20 cellular contexts compared by ENCODE assay signal in the genomic region with DNA sequence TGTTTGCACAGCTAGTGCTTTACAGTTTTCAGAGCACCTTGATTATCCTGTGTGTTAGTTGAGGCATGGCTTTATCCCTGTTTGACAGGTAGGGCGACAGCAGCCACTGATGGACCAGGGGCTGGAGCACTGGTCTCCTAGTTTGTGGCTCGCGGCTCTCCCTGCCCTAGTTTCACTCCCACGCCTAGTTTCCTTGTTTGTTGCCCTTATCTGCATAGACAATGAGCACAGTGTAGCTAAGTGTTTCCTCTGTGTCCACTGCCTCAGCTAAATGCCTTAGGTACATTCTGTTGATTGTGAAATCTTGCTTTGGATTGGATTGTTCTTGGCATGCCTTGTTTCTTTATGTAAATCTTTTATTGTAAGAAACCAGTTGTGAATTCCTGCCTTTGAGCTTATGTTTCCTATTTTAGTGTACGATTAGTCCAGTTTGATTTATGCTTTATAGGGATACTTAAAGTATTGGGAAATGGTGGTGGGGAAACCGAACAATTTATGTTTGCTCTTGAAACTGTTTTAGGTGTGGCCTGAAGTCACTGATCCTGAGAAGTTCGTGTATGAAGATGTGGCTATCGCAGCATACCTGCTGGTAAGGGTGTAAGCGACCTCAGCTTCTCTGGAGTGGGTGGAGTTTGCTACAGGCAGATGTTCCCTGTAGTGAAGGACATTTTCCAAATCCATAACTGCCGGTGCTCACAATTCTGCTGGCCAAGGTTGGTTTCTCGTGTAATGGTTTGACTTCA. TPM values are rescaled to one million over a fixed set of nuclear protein-coding genes. Genes with fewer than 3 reads are reported as not detected.
DNase-seq lines count a peak whose midpoint lies in the region; ATAC-seq and TF ChIP-seq lines count a peak whose summit lies in the region.
"Had no signal": no experiment of that assay in that cellular context is flagged by ENCODE, and none has a peak within 500 bp of the region (broad histone marks: within the 10 kb centered on the region; RNA-seq: fewer than 3 reads in every experiment).

No MANE protein-coding gene starts in this region.

- H3K36me3 ChIP-seq in esophagus (ENCODE audit: control insufficient read depth in 2 of 2, insufficient read depth in 2 of 2, low read length in 1 of 2), result peaks cover 24 to 42% of the 10 kb centered on the region in 2 donors
- H3K36me3 ChIP-seq in mucosa of descending colon (ENCODE audit: low read depth), result no peaks in the 10 kb centered on the region
- H3K36me3 ChIP-seq: ovary had no signal

- TF ChIP-seq CTCF in natural killer cell (IDR thresholded peaks at IDR 0.05), result no peak
- TF ChIP-seq CTCF in mucosa of descending colon (IDR thresholded peaks at IDR 0.05), result no peak

- peak; percentile 3 for DNase-seq in natural killer cell treated with Interleukin-12 subunit alpha and Interleukin-12 subunit beta and Interleukin-15 and Interleukin-18, amount 100 ng/mL, for 72 hours (ENCODE audit: low spot score)
- DNase-seq in natural killer cell, result no peak
- DNase-seq in mucosa of descending colon, result no peak
- DNase-seq in KG1 (lab: John Stamatoyannopoulos, UW), result no peak
- DNase-seq in activated CD8-positive, alpha-beta memory T cell treated with anti-CD3 and anti-CD28 coated beads, Interleukin-2, amount 10 ng/mL, durations not matched to agents 7 days and 5 days, result no peak
- DNase-seq in medulla oblongata (ENCODE audit: extremely low spot score), result no peak
- DNase-seq in HEK293T (ENCODE audit: extremely low spot score), result no peak
- DNase-seq: activated CD4-positive, alpha-beta T cell treated with anti-CD3 and anti-CD28 coated beads, Interleukin-2, amount 10 ng/mL, durations not matched to agents 24 days and 14 days; activated naive CD4-positive, alpha-beta T cell; cortex of kidney; NCI-H2029; NCI-H510A treated with DMSO at 0.1 percent for 48 hours; ovary; SJCRH30; spleen had no signal

- H3K27me3 Mint-ChIP-seq in natural killer cell treated with Interleukin-12 subunit alpha and Interleukin-12 subunit beta and Interleukin-15 and Interleukin-18, amount 100 ng/mL, for 72 hours, result no peaks in the 10 kb centered on the region
- no peaks in the 10 kb centered on the region for H3K27me3 Mint-ChIP-seq in natural killer cell (ENCODE audit: low read depth in 2 of 2)
- H3K27me3 Mint-ChIP-seq in activated CD8-positive, alpha-beta memory T cell treated with anti-CD3 and anti-CD28 coated beads, Interleukin-2, amount 10 ng/mL, durations not matched to agents 7 days and 5 days, result no peaks in the 10 kb centered on the region
- H3K27me3 Mint-ChIP-seq: activated CD4-positive, alpha-beta T cell treated with anti-CD3 and anti-CD28 coated beads, Interleukin-2, amount 10 ng/mL, durations not matched to agents 24 days and 14 days; IgD-negative memory B cell had no signal

- no peak overlapping the region for H3K4me3 Mint-ChIP-seq in natural killer cell treated with Interleukin-12 subunit alpha and Interleukin-12 subunit beta and Interleukin-15 and Interleukin-18, amount 100 ng/mL, for 72 hours
- H3K4me3 Mint-ChIP-seq in natural killer cell, result no peak overlapping the region
- H3K4me3 Mint-ChIP-seq in activated CD8-positive, alpha-beta memory T cell treated with anti-CD3 and anti-CD28 coated beads, Interleukin-2, amount 10 ng/mL, durations not matched to agents 7 days and 5 days, result no peak overlapping the region
- H3K4me3 Mint-ChIP-seq: activated CD4-positive, alpha-beta T cell treated with anti-CD3 and anti-CD28 coated beads, Interleukin-2, amount 10 ng/mL, durations not matched to agents 24 days and 14 days; IgD-negative memory B cell had no signal

- no peaks in the 10 kb centered on the region for H3K27me3 ChIP-seq in esophagus (ENCODE audit: control insufficient read depth in 1 of 2, insufficient read depth in 2 of 2, low read length in 2 of 2)
- H3K27me3 ChIP-seq: esophagus muscularis mucosa, ovary, SJCRH30, spleen, tibial nerve had no signal

- no peak overlapping the region for H3K27ac Mint-ChIP-seq in natural killer cell treated with Interleukin-12 subunit alpha and Interleukin-12 subunit beta and Interleukin-15 and Interleukin-18, amount 100 ng/mL, for 72 hours
- H3K27ac Mint-ChIP-seq in natural killer cell, result no peak overlapping the region
- no peak overlapping the region for H3K27ac Mint-ChIP-seq in activated CD8-positive, alpha-beta memory T cell treated with anti-CD3 and anti-CD28 coated beads, Interleukin-2, amount 10 ng/mL, durations not matched to agents 7 days and 5 days
- H3K27ac Mint-ChIP-seq: activated CD4-positive, alpha-beta T cell treated with anti-CD3 and anti-CD28 coated beads, Interleukin-2, amount 10 ng/mL, durations not matched to agents 24 days and 14 days; IgD-negative memory B cell had no signal

- H3K27ac ChIP-seq in esophagus (ENCODE audit: low read depth in 2 of 2, low read length in 1 of 2), result peak overlapping the region; percentile 81 to 83
- H3K27ac ChIP-seq: C4-2B, esophagus muscularis mucosa, ovary, SJCRH30, spleen had no signal

- no peak overlapping the region for H3K4me3 ChIP-seq in esophagus (ENCODE audit: low read depth in 1 of 2, low read length in 2 of 2)
- no peak overlapping the region for H3K4me3 ChIP-seq in mucosa of descending colon
- H3K4me3 ChIP-seq: esophagus muscularis mucosa, ovary, SJCRH30, spleen, tibial nerve had no signal

- H3K4me1 ChIP-seq in esophagus (ENCODE audit: control insufficient read depth in 2 of 2, insufficient read depth in 2 of 2, low read length in 1 of 2) (peaks cover 0 to 2% of the 10 kb centered on the region in 2 donors), mucosa of descending colon (ENCODE audit: low read depth) (no peaks in the 10 kb centered on the region)
- H3K4me1 ChIP-seq: esophagus muscularis mucosa, SJCRH30, spleen, tibial nerve had no signal

- CTCF ChIA-PET in activated CD8-positive, alpha-beta memory T cell treated with anti-CD3 and anti-CD28 coated beads, Interleukin-2, amount 10 ng/mL, durations not matched to agents 7 days and 5 days (lab: Charles Lee), result interaction anchor here (0.7 to 1.3 kb wide), 2 partner anchors 17 to 1386 kb away, joined by 3 to 5 read pairs; no protein-coding TSS in a partner anchor
- CTCF ChIA-PET in HEK293T (lab: Yijun Ruan, JAX), result interaction anchor here (1.2 kb wide), 1 partner anchor 17 kb away, joined by 3 read pairs; no protein-coding TSS in a partner anchor

- 81% methylated on average over 11 of the region's 11 CpGs for WGBS in esophagus, 2 donors

- H3K4me1 Mint-ChIP-seq in natural killer cell treated with Interleukin-12 subunit alpha and Interleukin-12 subunit beta and Interleukin-15 and Interleukin-18, amount 100 ng/mL, for 72 hours (ENCODE audit: low read depth in 2 of 2), result peaks cover 0 to 8% of the 10 kb centered on the region in 2 donors
- H3K4me1 Mint-ChIP-seq in natural killer cell, result no peaks in the 10 kb centered on the region
- peaks cover 3% of the 10 kb centered on the region for H3K4me1 Mint-ChIP-seq in activated CD8-positive, alpha-beta memory T cell treated with anti-CD3 and anti-CD28 coated beads, Interleukin-2, amount 10 ng/mL, durations not matched to agents 7 days and 5 days
- H3K4me1 Mint-ChIP-seq: activated CD4-positive, alpha-beta T cell treated with anti-CD3 and anti-CD28 coated beads, Interleukin-2, amount 10 ng/mL, durations not matched to agents 24 days and 14 days had no signal

- POLR2A ChIA-PET in HEK293T (lab: Yijun Ruan, JAX), result interaction anchor here (2.1 kb wide), 1 partner anchor 11 kb away, joined by 6 read pairs; the partner anchor contains the start of genes ACOX3 and TRMT44

- peaks cover 13% of the 10 kb centered on the region for H3K36me3 Mint-ChIP-seq in natural killer cell treated with Interleukin-12 subunit alpha and Interleukin-12 subunit beta and Interleukin-15 and Interleukin-18, amount 100 ng/mL, for 72 hours
- peaks cover 7% of the 10 kb centered on the region for H3K36me3 Mint-ChIP-seq in natural killer cell
- peaks cover 10% of the 10 kb centered on the region for H3K36me3 Mint-ChIP-seq in activated CD8-positive, alpha-beta memory T cell treated with anti-CD3 and anti-CD28 coated beads, Interleukin-2, amount 10 ng/mL, durations not matched to agents 7 days and 5 days

- ATAC-seq in natural killer cell treated with Interleukin-12 subunit alpha and Interleukin-12 subunit beta and Interleukin-15 and Interleukin-18, amount 100 ng/mL, for 72 hours, result no peak
- ATAC-seq in natural killer cell, result no peak
- peak; percentile 68 for ATAC-seq in mucosa of descending colon
- no peak for ATAC-seq in activated CD8-positive, alpha-beta memory T cell treated with anti-CD3 and anti-CD28 coated beads, Interleukin-2, amount 10 ng/mL, durations not matched to agents 7 days and 5 days

- no peaks in the 10 kb centered on the region for H3K9me3 Mint-ChIP-seq in natural killer cell treated with Interleukin-12 subunit alpha and Interleukin-12 subunit beta and Interleukin-15 and Interleukin-18, amount 100 ng/mL, for 72 hours
- H3K9me3 Mint-ChIP-seq in natural killer cell, result no peaks in the 10 kb centered on the region
- no peaks in the 10 kb centered on the region for H3K9me3 Mint-ChIP-seq in activated CD8-positive, alpha-beta memory T cell treated with anti-CD3 and anti-CD28 coated beads, Interleukin-2, amount 10 ng/mL, durations not matched to agents 7 days and 5 days (ENCODE audit: low read depth)
- H3K9me3 Mint-ChIP-seq: activated CD4-positive, alpha-beta T cell treated with anti-CD3 and anti-CD28 coated beads, Interleukin-2, amount 10 ng/mL, durations not matched to agents 24 days and 14 days; IgD-negative memory B cell had no signal

- intact Hi-C loops in natural killer cell (cut with micrococcal nuclease), result no loop called here
- intact Hi-C loops in mucosa of descending colon (cut with DNase I, micrococcal nuclease), result no loop called here

- H3K9me3 ChIP-seq in esophagus (ENCODE audit: control insufficient read depth in 2 of 2, insufficient read depth in 1 of 2, low read depth in 1 of 2, low read length in 1 of 2) (no peaks in the 10 kb centered on the region), mucosa of descending colon (no peaks in the 10 kb centered on the region)
- H3K9me3 ChIP-seq: esophagus muscularis mucosa, ovary, SJCRH30, spleen, tibial nerve had no signal

TF ChIP-seq in HEK293T, 16 proteins besides CTCF, POLR2A, EP300 and RAD21 (continues in another document):
- TF ChIP-seq FOXM1 (IDR thresholded peaks at IDR 0.05; ENCODE audit: borderline replicate concordance) (no peak), L3MBTL2 (conservative IDR thresholded peaks at IDR 0.05) (no peak)

RNA-seq across cellular contexts. Expression of gene TRMT44, which starts 11.0 kb away (rescaled TPM):
- 10 to 100 TPM; 23.8 to 57.1 TPM for total RNA-seq in natural killer cell treated with Interleukin-12 subunit alpha and Interleukin-12 subunit beta and Interleukin-15 and Interleukin-18, amount 100 ng/mL, for 72 hours
- total RNA-seq in natural killer cell, result 10 to 100 TPM; 24.4 to 37.5 (median 34.3) TPM
- 10 to 100 TPM; 15.6 to 17.2 TPM for polyA plus RNA-seq in esophagus
- 10 to 100 TPM; 14.0 to 21.7 (median 17.1) TPM for total RNA-seq in mucosa of descending colon
- 10 to 100 TPM; 20.5 to 24.5 TPM for total RNA-seq in activated CD8-positive, alpha-beta memory T cell treated with anti-CD3 and anti-CD28 coated beads, Interleukin-2, amount 10 ng/mL, durations not matched to agents 7 days and 5 days

RNA-seq across cellular contexts. Expression of gene ACOX3, which starts 11.1 kb away (rescaled TPM):
- total RNA-seq in natural killer cell treated with Interleukin-12 subunit alpha and Interleukin-12 subunit beta and Interleukin-15 and Interleukin-18, amount 100 ng/mL, for 72 hours, result 10 to 100 TPM; 19.9 to 22.2 TPM
- total RNA-seq in natural killer cell, result 10 to 100 TPM; 12.4 to 18.3 (median 15.4) TPM
- polyA plus RNA-seq in esophagus, result 10 to 100 TPM; 31.8 to 36.1 TPM
- total RNA-seq in mucosa of descending colon, result 10 to 100 TPM; 22.4 to 34.7 (median 26.0) TPM
- 10 to 100 TPM; 11.7 to 13.0 TPM for total RNA-seq in activated CD8-positive, alpha-beta memory T cell treated with anti-CD3 and anti-CD28 coated beads, Interleukin-2, amount 10 ng/mL, durations not matched to agents 7 days and 5 days
